2 cellular contexts compared by ENCODE assay signal in genomic region chr1:154752273-154753030, GRCh38.
TF ChIP-seq lines count a peak whose summit lies in the region.

No MANE protein-coding gene starts in this region.

TF ChIP-seq in IMR-90, 13 proteins besides CTCF, POLR2A, EP300 and RAD21 (continued from another document):
- no peak for TF ChIP-seq USF2 (IDR thresholded peaks at IDR 0.05; ENCODE audit: low read depth, low read length)
- no peak for TF ChIP-seq RFX5 (IDR thresholded peaks at IDR 0.05; ENCODE audit: low read depth, low read length)
- no peak for TF ChIP-seq RCOR1 (IDR thresholded peaks at IDR 0.05; ENCODE audit: insufficient replicate concordance, low read length)
- TF ChIP-seq ELK1 (IDR thresholded peaks at IDR 0.05; ENCODE audit: borderline replicate concordance, low read depth, low read length), result no peak
- no peak for TF ChIP-seq NFE2L2 (IDR thresholded peaks at IDR 0.05; ENCODE audit: low read depth, low read length)
- TF ChIP-seq BHLHE40 (IDR thresholded peaks at IDR 0.05; ENCODE audit: low read depth, low read length), result no peak
- no peak for TF ChIP-seq SMC3 (IDR thresholded peaks at IDR 0.05; ENCODE audit: low read depth, low read length)
- TF ChIP-seq MAFK (IDR thresholded peaks at IDR 0.05; ENCODE audit: low read depth, low read length), result no peak
- no peak for TF ChIP-seq CHD1 (IDR thresholded peaks at IDR 0.05; ENCODE audit: low read depth, low read length)
- no peak for TF ChIP-seq MXI1 (IDR thresholded peaks at IDR 0.05; ENCODE audit: borderline replicate concordance, low read depth, low read length)
TF ChIP-seq in IMR-90: peak in this region for 0.

TF ChIP-seq in neural cell, 6 proteins besides CTCF, POLR2A, EP300 and RAD21:
- TF ChIP-seq REST (IDR thresholded peaks at IDR 0.05; ENCODE audit: borderline replicate concordance) (no peak), TAF1 (IDR thresholded peaks at IDR 0.05; ENCODE audit: low read depth) (no peak), SMC3 (conservative IDR thresholded peaks at IDR 0.05; ENCODE audit: poor library complexity) (no peak), POLR2AphosphoS5 (IDR thresholded peaks at IDR 0.05) (no peak), EZH2 (IDR thresholded peaks at IDR 0.05; ENCODE audit: borderline replicate concordance, insufficient read depth, low read length, poor library complexity, severe bottlenecking) (no peak), MXI1 (conservative IDR thresholded peaks at IDR 0.05; ENCODE audit: poor library complexity, severe bottlenecking) (no peak)
